Comparison of ENCODE assay signal across 24 cellular contexts in the genomic region with DNA sequence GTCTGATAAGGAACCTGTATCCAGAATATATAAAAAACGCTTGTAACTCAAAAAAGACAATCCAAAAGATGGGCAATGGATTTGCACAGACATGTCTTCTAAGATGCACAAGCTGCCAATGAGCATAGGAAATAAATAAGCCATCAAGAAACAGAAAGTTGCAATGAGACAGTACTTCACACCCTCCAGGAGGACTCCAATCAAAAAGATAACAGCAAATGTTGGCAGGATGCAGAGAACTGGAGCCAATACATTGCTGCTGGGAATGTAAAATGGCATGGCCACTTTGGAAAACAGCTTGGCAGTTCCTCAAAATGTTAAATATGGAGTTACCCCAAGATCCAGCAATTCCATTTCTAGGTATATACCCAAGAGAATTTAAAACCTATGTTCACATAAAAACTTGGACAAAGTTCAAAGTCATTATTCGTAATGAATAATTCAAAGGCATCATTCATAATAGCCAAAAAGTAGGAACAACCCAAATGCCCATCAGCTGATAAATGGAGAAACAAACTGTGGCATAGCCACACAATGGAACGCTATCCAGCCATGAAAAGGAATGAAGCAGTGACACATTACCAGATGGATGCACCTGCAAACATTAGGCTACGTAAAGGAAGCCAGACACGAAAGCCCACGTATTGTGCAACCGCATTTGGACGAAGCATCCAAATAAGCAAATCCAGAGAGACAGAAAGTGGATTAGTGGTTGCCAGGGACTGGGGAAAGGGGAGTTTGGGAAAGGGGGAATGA. TPM values are rescaled to one million over a fixed set of nuclear protein-coding genes. Genes with fewer than 3 reads are reported as not detected.
DNase-seq lines count a peak whose midpoint lies in the region; ATAC-seq and TF ChIP-seq lines count a peak whose summit lies in the region.
"Had no signal": no experiment of that assay in that cellular context is flagged by ENCODE, and none has a peak within 500 bp of the region (broad histone marks: within the 10 kb centered on the region; RNA-seq: fewer than 3 reads in every experiment).

No MANE protein-coding gene starts in this region.

- POLR2A ChIA-PET in CD4-positive, alpha-beta T cell (lab: Charles Lee): no interaction called here
- POLR2A ChIA-PET in IMR-90 (lab: Charles Lee; ENCODE audit: unreplicated experiment): no interaction called here

- no peak overlapping the region for H3K4me3 Mint-ChIP-seq in activated T-cell treated with anti-CD3 and anti-CD28 coated beads, Interleukin-2, amount 50 U/mL, for 24 hours
- no peak overlapping the region for H3K4me3 Mint-ChIP-seq in CD4-positive, alpha-beta T cell
- H3K4me3 Mint-ChIP-seq in effector memory CD8-positive, alpha-beta T cell: peak overlapping the region in 1 of 2 donors; percentile 55
- H3K4me3 Mint-ChIP-seq: CD14-positive monocyte had no signal

- H4K5ac ChIP-seq in IMR-90 (ENCODE audit: low read depth, low read length): no peak overlapping the region

- H3K9me3 ChIP-seq in CD4-positive, alpha-beta T cell (ENCODE audit: control insufficient read depth, low read length): no peaks in the 10 kb centered on the region
- H3K9me3 ChIP-seq in IMR-90 (ENCODE audit: control insufficient read depth, insufficient read depth, low read length): no peaks in the 10 kb centered on the region
- H3K9me3 ChIP-seq: BE2C, Caco-2, HAP-1 had no signal

- dilution Hi-C loops in IMR-90 (cut with HindIII; ENCODE audit: low sequenced_read_pairs, unreplicated experiment): no loop called here

- H3K23ac ChIP-seq in IMR-90 (ENCODE audit: low read depth, low read length): no peak overlapping the region

- no peak overlapping the region for H2BK20ac ChIP-seq in IMR-90 (ENCODE audit: low read depth, low read length)

- peaks cover 96% of the 10 kb centered on the region for H3K36me3 Mint-ChIP-seq in activated T-cell treated with anti-CD3 and anti-CD28 coated beads, Interleukin-2, amount 50 U/mL, for 24 hours (ENCODE audit: low read depth)
- H3K36me3 Mint-ChIP-seq in CD4-positive, alpha-beta T cell (ENCODE audit: low read depth): peaks cover 94% of the 10 kb centered on the region
- peaks cover 96% of the 10 kb centered on the region for H3K36me3 Mint-ChIP-seq in effector memory CD8-positive, alpha-beta T cell (ENCODE audit: insufficient read depth)

- CTCF ChIA-PET in CD4-positive, alpha-beta T cell (lab: Charles Lee): no interaction called here
- CTCF ChIA-PET in IMR-90 (lab: Yijun Ruan, JAX): no interaction called here

- in situ Hi-C loops in IMR-90 (cut with MboI; ENCODE audit: low sequenced_read_pairs): no loop called here

- no peak for DNase-seq in activated T-cell treated with anti-CD3 and anti-CD28 coated beads, Interleukin-2, amount 50 U/mL, for 24 hours
- no peak for DNase-seq in activated T-cell treated with anti-CD3 and anti-CD28 coated beads for 4 hours
- no peak for DNase-seq in CD4-positive, alpha-beta T cell
- DNase-seq in IMR-90: no peak
- DNase-seq in effector memory CD8-positive, alpha-beta T cell: no peak
- no peak for DNase-seq in omental fat pad (ENCODE audit: low spot score)
- no peak for DNase-seq in kidney glomerular epithelial cell (lab: John Stamatoyannopoulos, UW)
- DNase-seq: BE2C, Caco-2, GOT3, MM.1S, NCI-H1048, NCI-H1417, NCI-H1694, NCI-H2081, NCI-H2227 treated with DMSO at 0.1 percent for 48 hours, NCI-H526 treated with DMSO at 0.1 percent for 48 hours, PC-9, SHP77 had no signal

- H3K56ac ChIP-seq in IMR-90 (ENCODE audit: extremely low read depth, insufficient read depth, low read length): no peak overlapping the region

- no peak overlapping the region for H2AFZ ChIP-seq in IMR-90 (replicated peaks; ENCODE audit: low read length, poor library complexity)
- H2AFZ ChIP-seq: PC-9 had no signal

- peaks cover 8% of the 10 kb centered on the region; the same call in 1 of the 2 replicates for H3K9me1 ChIP-seq in IMR-90 (ENCODE audit: insufficient read depth, low read length)

- H4K91ac ChIP-seq in IMR-90 (ENCODE audit: insufficient read depth, low read depth, low read length): no peak overlapping the region

- no peak overlapping the region for H3K4me3 ChIP-seq in IMR-90 (ENCODE audit: insufficient read depth, low read depth, low read length)
- H3K4me3 ChIP-seq: HAP-1, PC-9 had no signal

- intact Hi-C loops in CD4-positive, alpha-beta T cell (cut with DNase I, micrococcal nuclease): no loop called here
- intact Hi-C loops in IMR-90 (cut with micrococcal nuclease): no loop called here

- H3K27ac Mint-ChIP-seq in activated T-cell treated with anti-CD3 and anti-CD28 coated beads, Interleukin-2, amount 50 U/mL, for 24 hours: peak overlapping the region; percentile 57
- peak overlapping the region; percentile 5 for H3K27ac Mint-ChIP-seq in CD4-positive, alpha-beta T cell
- H3K27ac Mint-ChIP-seq in effector memory CD8-positive, alpha-beta T cell: peak overlapping the region; percentile 95 to 99

- H3K27me3 ChIP-seq in CD4-positive, alpha-beta T cell (ENCODE audit: control insufficient read depth, insufficient read depth, low read length): no peaks in the 10 kb centered on the region
- H3K27me3 ChIP-seq in IMR-90 (ENCODE audit: control insufficient read depth, insufficient read depth, low read length): no peaks in the 10 kb centered on the region
- H3K27me3 ChIP-seq: BE2C had no signal

- no peaks in the 10 kb centered on the region for H3K27me3 Mint-ChIP-seq in activated T-cell treated with anti-CD3 and anti-CD28 coated beads, Interleukin-2, amount 50 U/mL, for 24 hours
- no peaks in the 10 kb centered on the region for H3K27me3 Mint-ChIP-seq in CD4-positive, alpha-beta T cell
- no peaks in the 10 kb centered on the region for H3K27me3 Mint-ChIP-seq in effector memory CD8-positive, alpha-beta T cell

- H3K4ac ChIP-seq in IMR-90 (ENCODE audit: low read depth, low read length): no peak overlapping the region

- no peak for ATAC-seq in CD4-positive, alpha-beta T cell (ENCODE audit: poor library complexity)
- ATAC-seq in IMR-90 (ENCODE audit: low read depth) (no peak), omental fat pad (ENCODE audit: low FRiP score) (no peak), GM18867 (IDR thresholded peaks at IDR 0.05; ENCODE audit: unreplicated experiment) (no peak)
- no peak for ATAC-seq in effector memory CD8-positive, alpha-beta T cell (replicated peaks)

- no peak overlapping the region for H2BK120ac ChIP-seq in IMR-90 (ENCODE audit: low read depth, low read length)

- no peak overlapping the region for H3K9ac ChIP-seq in IMR-90 (ENCODE audit: low read depth, low read length)
- H3K9ac ChIP-seq: KMS-11 had no signal

- no peaks in the 10 kb centered on the region for H4K20me1 ChIP-seq in IMR-90 (ENCODE audit: insufficient read depth, low read length)

- H3K9me3 Mint-ChIP-seq in activated T-cell treated with anti-CD3 and anti-CD28 coated beads, Interleukin-2, amount 50 U/mL, for 24 hours: no peaks in the 10 kb centered on the region
- no peaks in the 10 kb centered on the region for H3K9me3 Mint-ChIP-seq in CD4-positive, alpha-beta T cell
- no peaks in the 10 kb centered on the region for H3K9me3 Mint-ChIP-seq in effector memory CD8-positive, alpha-beta T cell
- H3K9me3 Mint-ChIP-seq: CD14-positive monocyte had no signal

- no peak for TF ChIP-seq RAD21 in IMR-90 (IDR thresholded peaks at IDR 0.05; ENCODE audit: low read length)

- H3K4me1 ChIP-seq in IMR-90 (ENCODE audit: control insufficient read depth, insufficient read depth, low read length): no peaks in the 10 kb centered on the region
- H3K4me1 ChIP-seq: BE2C, Caco-2, HAP-1 had no signal

- H3K18ac ChIP-seq in IMR-90 (ENCODE audit: low read depth, low read length): no peak overlapping the region

- no TSS peak for BruUV-seq in IMR-90 (replicated peaks; lab: Mats Ljungman, UMichigan)

- H3K4me1 Mint-ChIP-seq in activated T-cell treated with anti-CD3 and anti-CD28 coated beads, Interleukin-2, amount 50 U/mL, for 24 hours (ENCODE audit: low read depth): peaks cover 5% of the 10 kb centered on the region
- H3K4me1 Mint-ChIP-seq in CD4-positive, alpha-beta T cell (ENCODE audit: low read depth): no peaks in the 10 kb centered on the region
- peaks cover 9 to 26% of the 10 kb centered on the region in 2 donors for H3K4me1 Mint-ChIP-seq in effector memory CD8-positive, alpha-beta T cell (ENCODE audit: low read depth in 2 of 2)
- H3K4me1 Mint-ChIP-seq: CD14-positive monocyte had no signal

- no peak overlapping the region for H2AK5ac ChIP-seq in IMR-90 (ENCODE audit: low read depth, low read length)

- no peak overlapping the region for H3K27ac ChIP-seq in CD4-positive, alpha-beta T cell (ENCODE audit: low read depth, low read length)
- H3K27ac ChIP-seq in IMR-90 (ENCODE audit: insufficient read depth, low read length): no peak overlapping the region
- H3K27ac ChIP-seq: 22Rv1, KMS-11, PC-9 had no signal

- H3K4me2 ChIP-seq in IMR-90 (ENCODE audit: low read depth, low read length): no peak overlapping the region
- H3K4me2 ChIP-seq: KMS-11, PC-9 had no signal

- H3K36me3 ChIP-seq in IMR-90 (ENCODE audit: control insufficient read depth, insufficient read depth, low read length): peaks cover 65% of the 10 kb centered on the region

- H2AK9ac ChIP-seq in IMR-90 (replicated peaks; ENCODE audit: low read depth, low read length, poor library complexity): no peak overlapping the region

- no peak overlapping the region for H2BK5ac ChIP-seq in IMR-90 (ENCODE audit: low read depth, low read length, poor library complexity, severe bottlenecking)

- no peak for TF ChIP-seq POLR2A in IMR-90 (IDR thresholded peaks at IDR 0.05; ENCODE audit: low read depth, low read length)

- WGBS in IMR-90 (ENCODE audit: extremely low coverage in 2 of 2, insufficient read length in 1 of 2), 2 experiments: 100% methylated on average over 7 of the region's 8 CpGs; no CpG with 5 or more reads in 1 of the 2 experiments

- no peak for TF ChIP-seq CTCF in CD4-positive, alpha-beta T cell (IDR thresholded peaks at IDR 0.05)
- TF ChIP-seq CTCF in IMR-90 (conservative IDR thresholded peaks at IDR 0.05; ENCODE audit: low read depth, low read length) (no peak), omental fat pad (IDR thresholded peaks at IDR 0.05) (no peak)

- H2BK15ac ChIP-seq in IMR-90 (ENCODE audit: low read depth, low read length): no peak overlapping the region

- no peak overlapping the region for H3K14ac ChIP-seq in IMR-90 (replicated peaks; ENCODE audit: low read depth, low read length)

- no peak overlapping the region for H4K8ac ChIP-seq in IMR-90 (ENCODE audit: low read depth in 2 of 2, low read length in 2 of 2)

- peaks cover 0 to 2% of the 10 kb centered on the region in 2 experiments; a peak in 1 of 4 replicates for H3K79me1 ChIP-seq in IMR-90 (ENCODE audit: low read depth in 1 of 2, low read length in 2 of 2)

RNA-seq across cellular contexts. Expression of a gene that starts 25.6 kb away (rescaled TPM):
- 10 to 100 TPM; 96.5 to 96.9 TPM for total RNA-seq in CD4-positive, alpha-beta T cell
- total RNA-seq in IMR-90 (2012; rRNA removed) (16.5 and 23.9 TPM in 2 replicates), omental fat pad (10 to 100 TPM; 35.5 to 59.3 (median 40.8) TPM)
- polyA plus RNA-seq in IMR-90 (2012; rRNA removed): 24.6 and 30.1 TPM in 2 replicates
- polyA plus RNA-seq in IMR-90 (2012; cell fraction: cytosol; rRNA removed): 10.5 and 11.2 TPM in 2 replicates
- 35.3 and 69.6 TPM in 2 replicates for polyA plus RNA-seq in IMR-90 (2012; cell fraction: nucleus; rRNA removed; ENCODE audit: low replicate concordance)

RNA-seq across cellular contexts. Expression of a gene that starts 31.7 kb away (rescaled TPM):
- 10 to 100 TPM; 12.6 to 13.6 TPM for total RNA-seq in CD4-positive, alpha-beta T cell
- total RNA-seq in IMR-90 (2012; rRNA removed) (25.6 and 28.5 TPM in 2 replicates), omental fat pad (10 to 100 TPM; 12.0 to 23.0 (median 13.3) TPM)
- 43.7 and 49.2 TPM in 2 replicates for polyA plus RNA-seq in IMR-90 (2012; rRNA removed)
- 22.4 and 39.2 TPM in 2 replicates for polyA plus RNA-seq in IMR-90 (2012; cell fraction: cytosol; rRNA removed)
- 79.3 and 108 TPM in 2 replicates for polyA plus RNA-seq in IMR-90 (2012; cell fraction: nucleus; rRNA removed; ENCODE audit: low replicate concordance)

Comparison
In these comparisons a context has a peak if more than half of its experiments do, and no peak if none do; other contexts are left out.
1. H3K27ac Mint-ChIP-seq: peak in every context shown above with its lines; median percentile 97 in effector memory CD8-positive, alpha-beta T cell; 57 in activated T-cell treated with anti-CD3 and anti-CD28 coated beads, Interleukin-2, amount 50 U/mL, for 24 hours; 5 in CD4-positive, alpha-beta T cell.